25 cellular contexts compared by ENCODE assay signal in genomic region chr6:12729467-12729866, GRCh38.
"Had no signal": no experiment of that assay in that cellular context is flagged by ENCODE, and none has a peak within 500 bp of the region (broad histone marks: within the 10 kb centered on the region; RNA-seq: fewer than 3 reads in every experiment).

No MANE protein-coding gene starts in this region.

- H3K27ac Mint-ChIP-seq: immature natural killer cell; memory B cell; nephron; stimulated activated naive B cell treated with anti-CD40 and anti-IgM and Interleukin-4, amounts not matched to agents 10 μg/mL and 1 μg/mL and 100 μg/mL, for 72 hours; stimulated activated naive CD8-positive, alpha-beta T cell treated with anti-CD3 and anti-CD28 coated beads, Interleukin-15, amount 100 ng/mL, for 72 hours had no signal

- H3K4me3 Mint-ChIP-seq: immature natural killer cell; memory B cell; naive B cell; nephron; stimulated activated naive B cell treated with anti-CD40 and anti-IgM and Interleukin-4, amounts not matched to agents 10 μg/mL and 1 μg/mL and 100 μg/mL, for 72 hours; stimulated activated naive CD8-positive, alpha-beta T cell treated with anti-CD3 and anti-CD28 coated beads, Interleukin-15, amount 100 ng/mL, for 72 hours had no signal

- H3K27ac ChIP-seq: esophagus muscularis mucosa, gastrocnemius medialis, left ventricle myocardium inferior, lower lobe of right lung, neutrophil, right atrium auricular region, sigmoid colon, skin epidermis, testis, tibial nerve, upper lobe of right lung, vagina had no signal

- H3K36me3 Mint-ChIP-seq: immature natural killer cell; memory B cell; naive B cell; stimulated activated naive B cell treated with anti-CD40 and anti-IgM and Interleukin-4, amounts not matched to agents 10 μg/mL and 1 μg/mL and 100 μg/mL, for 72 hours had no signal

- H3K36me3 ChIP-seq: esophagus muscularis mucosa, gastrocnemius medialis, left ventricle myocardium inferior, lower lobe of right lung, neutrophil, right atrium auricular region, sigmoid colon, tibial nerve, upper lobe of right lung, vagina had no signal

- H3K27me3 ChIP-seq: gastrocnemius medialis, right atrium auricular region, sigmoid colon, testis, tibial nerve, vagina had no signal

- ATAC-seq: gastrocnemius medialis; left cardiac atrium; lower lobe of right lung; stimulated activated naive B cell treated with anti-CD40 and anti-IgM and Interleukin-4, amounts not matched to agents 10 μg/mL and 1 μg/mL and 100 μg/mL, for 72 hours; stimulated activated naive CD8-positive, alpha-beta T cell treated with anti-CD3 and anti-CD28 coated beads, Interleukin-15, amount 100 ng/mL, for 72 hours; upper lobe of right lung had no signal

- DNase-seq: cortex of kidney; effector memory CD4-positive, alpha-beta T cell; gastrocnemius medialis; glutamatergic neuron; immature natural killer cell; kidney; left cardiac atrium; left ventricle myocardium inferior; lower lobe of right lung; naive B cell; sigmoid colon; stimulated activated CD4-positive, alpha-beta T cell treated with anti-CD3 and anti-CD28 coated beads, Interleukin-2, amount 100 ng/mL, for 24 hours; stimulated activated CD4-positive, alpha-beta T cell treated with anti-CD3 and anti-CD28 coated beads, Interleukin-4, amount 100 ng/mL, for 4 hours; stimulated activated naive B cell treated with anti-CD40 and anti-IgM and Interleukin-4, amounts not matched to agents 10 μg/mL and 1 μg/mL and 100 μg/mL, for 72 hours; stimulated activated naive CD8-positive, alpha-beta T cell treated with anti-CD3 and anti-CD28 coated beads, Interleukin-15, amount 100 ng/mL, for 72 hours; testis; upper lobe of right lung had no signal

- H3K9me3 ChIP-seq: esophagus muscularis mucosa, gastrocnemius medialis, left ventricle myocardium inferior, lower lobe of right lung, neutrophil, right atrium auricular region, sigmoid colon, testis, tibial nerve, upper lobe of right lung, vagina had no signal

- H3K9me3 Mint-ChIP-seq: immature natural killer cell; memory B cell; nephron; stimulated activated naive CD8-positive, alpha-beta T cell treated with anti-CD3 and anti-CD28 coated beads, Interleukin-15, amount 100 ng/mL, for 72 hours had no signal

- H3K4me3 ChIP-seq: esophagus muscularis mucosa, gastrocnemius medialis, left ventricle myocardium inferior, lower lobe of right lung, right atrium auricular region, sigmoid colon, skin epidermis, testis, tibial nerve, upper lobe of right lung, vagina had no signal

- H3K4me1 Mint-ChIP-seq: immature natural killer cell; memory B cell; naive B cell; nephron; stimulated activated naive B cell treated with anti-CD40 and anti-IgM and Interleukin-4, amounts not matched to agents 10 μg/mL and 1 μg/mL and 100 μg/mL, for 72 hours; stimulated activated naive CD8-positive, alpha-beta T cell treated with anti-CD3 and anti-CD28 coated beads, Interleukin-15, amount 100 ng/mL, for 72 hours had no signal

- H3K4me1 ChIP-seq: esophagus muscularis mucosa, gastrocnemius medialis, left ventricle myocardium inferior, lower lobe of right lung, right atrium auricular region, sigmoid colon, testis, tibial nerve, upper lobe of right lung, vagina had no signal
